Comparison of ENCODE assay signal across 8 cellular contexts in the genomic region with DNA sequence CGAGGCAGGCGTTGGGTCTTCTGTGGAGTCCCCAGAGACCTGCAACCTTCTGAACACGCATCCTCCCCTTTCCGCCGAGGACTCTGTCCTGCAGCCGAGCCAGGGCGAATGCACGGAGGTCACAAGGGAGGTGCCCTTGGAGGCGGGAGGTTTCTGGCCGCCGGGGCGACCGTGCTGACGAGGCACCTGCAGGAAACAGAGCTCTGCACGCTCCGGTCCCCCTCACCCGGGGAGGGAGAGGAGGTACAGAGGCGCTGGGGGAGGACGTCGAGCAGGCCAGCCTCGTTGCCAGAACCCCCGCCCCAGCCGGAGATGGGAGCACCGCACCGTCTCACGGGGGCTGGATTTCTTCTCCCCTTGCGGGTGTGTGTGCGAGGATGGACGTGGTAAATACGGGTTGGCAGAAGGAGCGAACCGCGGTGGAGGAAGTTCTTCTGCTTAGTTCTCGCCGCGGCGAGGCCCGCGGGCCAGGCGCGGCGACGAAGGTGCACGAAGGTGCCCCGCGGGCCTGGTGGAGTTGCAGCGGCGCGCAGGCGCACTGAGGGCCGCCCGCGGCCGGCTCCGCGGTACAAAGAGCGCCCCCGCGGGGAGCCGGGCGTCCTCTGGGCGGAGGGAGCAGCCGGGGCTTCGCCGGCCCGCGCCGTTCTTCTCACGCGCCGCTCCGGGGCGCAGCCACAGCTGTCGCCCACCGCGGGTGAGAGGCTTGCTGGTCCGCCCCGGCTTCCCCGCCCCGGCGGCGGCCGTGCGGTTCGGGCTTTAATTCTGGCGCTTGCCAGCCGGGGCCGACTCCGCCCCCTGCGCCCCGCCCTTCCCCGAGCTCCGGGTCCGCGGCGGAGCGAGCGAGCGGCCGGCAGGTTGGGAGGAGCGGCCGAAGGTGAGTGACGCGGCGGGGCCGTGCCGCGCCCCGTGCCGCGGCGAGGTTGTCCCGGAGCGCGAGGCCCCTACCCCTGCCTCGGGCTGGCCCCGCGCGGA. TPM values are rescaled to one million over a fixed set of nuclear protein-coding genes. Genes with fewer than 3 reads are reported as not detected.
A peak's percentile ranks its signal among the peaks of the same experiment; 100 is the strongest.
DNase-seq lines count a peak whose midpoint lies in the region; FAIRE-seq and TF ChIP-seq lines count a peak whose summit lies in the region.

A gene (plus strand): TSS at position 815 of the 972 bp plus-strand sequence.

- DNase-seq in GF-D8 (lab: John Stamatoyannopoulos, UW) (peak; percentile 20), H4 (ENCODE audit: low spot score) (peak; percentile 17), LoVo (ENCODE audit: low spot score) (peak; percentile 88), T-helper 2 cell (peak; percentile 41 to 84 (median 65)), anterior cingulate cortex (lab: John Stamatoyannopoulos, UW) (peak in 52 of 58 donors; percentile 12 to 85 (median 63)), right atrium auricular region (ENCODE audit: low spot score) (peak; percentile 66), pulmonary artery endothelial cell (ENCODE audit: low read depth, low spot score) (no peak), urothelium cell line (ENCODE audit: low spot score) (peak; percentile 86)

- H3K36me3 ChIP-seq in right atrium auricular region: no peaks in the 10 kb centered on the region

- no peaks in the 10 kb centered on the region for H3K9me3 ChIP-seq in right atrium auricular region

- no peaks in the 10 kb centered on the region for H3K27me3 ChIP-seq in right atrium auricular region

- peak; percentile 44 to 74 for TF ChIP-seq CTCF in right atrium auricular region (IDR thresholded peaks at IDR 0.05)

- peak within 1 kb of the TSS; percentile 70 to 79 for H3K4me3 ChIP-seq in right atrium auricular region

- no peak for FAIRE-seq in urothelium cell line (lab: Jason Lieb, UNC)

- H3K27ac ChIP-seq in right atrium auricular region: peak within 1 kb of the TSS; percentile 88 to 94

- H3K4me1 ChIP-seq in right atrium auricular region: peaks cover 0 to 19% of the 10 kb centered on the region in 2 donors

RNA-seq across cellular contexts. Expression of the gene that starts here (rescaled TPM):
- 12.9 and 19.3 TPM in 2 replicates for total RNA-seq in H4 (2014; rRNA removed; shearing (Covaris generic))
- total RNA-seq in right atrium auricular region (100 to 1,000 TPM; 164 to 166 TPM), pulmonary artery endothelial cell (57.6 and 82.2 TPM in 2 replicates)
